ENCODE assay signal across 18 cellular contexts in genomic region chr13:40995997-40996396, GRCh38. TPM values are rescaled to one million over a fixed set of nuclear protein-coding genes. Genes with fewer than 3 reads are reported as not detected.
DNase-seq lines count a peak whose midpoint lies in the region; ATAC-seq and TF ChIP-seq lines count a peak whose summit lies in the region.
"Had no signal": no experiment of that assay in that cellular context is flagged by ENCODE, and none has a peak within 500 bp of the region (broad histone marks: within the 10 kb centered on the region; RNA-seq: fewer than 3 reads in every experiment).

No MANE protein-coding gene starts in this region.

- H2BK12ac ChIP-seq in mesenchymal stem cell (ENCODE audit: low read length in 2 of 2) = no peak overlapping the region

- no peak overlapping the region for H3K9ac ChIP-seq in mesenchymal stem cell (ENCODE audit: low read length)

- peaks cover 30% of the 10 kb centered on the region for H3K4me1 ChIP-seq in RWPE2 (ENCODE audit: insufficient read depth, poor library complexity, severe bottlenecking)
- H3K4me1 ChIP-seq in mesenchymal stem cell (ENCODE audit: control insufficient read depth, insufficient read depth, low read depth, low read length) = peaks cover 3% of the 10 kb centered on the region

- peaks cover 91% of the 10 kb centered on the region for H3K4me1 Mint-ChIP-seq in stimulated activated naive CD8-positive, alpha-beta T cell treated with anti-CD3 and anti-CD28 coated beads, Interleukin-15, Interleukin-2, amounts not matched to agents 100 ng/mL and 50 ng/mL, for 24 hours (ENCODE audit: low read depth)
- H3K4me1 Mint-ChIP-seq in stimulated activated naive CD8-positive, alpha-beta T cell treated with anti-CD3 and anti-CD28 coated beads, Interleukin-15, amount 100 ng/mL, for 72 hours = peaks cover 76% of the 10 kb centered on the region

- no peak overlapping the region for H2BK5ac ChIP-seq in mesenchymal stem cell (ENCODE audit: low read depth, low read length, poor library complexity, severe bottlenecking)

- peaks cover 35% of the 10 kb centered on the region for H3K36me3 Mint-ChIP-seq in stimulated activated naive CD8-positive, alpha-beta T cell treated with anti-CD3 and anti-CD28 coated beads, Interleukin-15, Interleukin-2, amounts not matched to agents 100 ng/mL and 50 ng/mL, for 24 hours (ENCODE audit: low read depth)

- H3K79me1 ChIP-seq in mesenchymal stem cell (replicated peaks; ENCODE audit: low read length, poor library complexity, severe bottlenecking) = peaks cover 10% of the 10 kb centered on the region

- peak overlapping the region; percentile 87 for H3K27ac Mint-ChIP-seq in stimulated activated naive CD8-positive, alpha-beta T cell treated with anti-CD3 and anti-CD28 coated beads, Interleukin-15, Interleukin-2, amounts not matched to agents 100 ng/mL and 50 ng/mL, for 24 hours
- H3K27ac Mint-ChIP-seq in stimulated activated naive CD8-positive, alpha-beta T cell treated with anti-CD3 and anti-CD28 coated beads, Interleukin-15, amount 100 ng/mL, for 72 hours = no peak overlapping the region

- H3K27me3 Mint-ChIP-seq in stimulated activated naive CD8-positive, alpha-beta T cell treated with anti-CD3 and anti-CD28 coated beads, Interleukin-15, Interleukin-2, amounts not matched to agents 100 ng/mL and 50 ng/mL, for 24 hours = no peaks in the 10 kb centered on the region
- no peaks in the 10 kb centered on the region for H3K27me3 Mint-ChIP-seq in stimulated activated naive CD8-positive, alpha-beta T cell treated with anti-CD3 and anti-CD28 coated beads, Interleukin-15, amount 100 ng/mL, for 72 hours

- no peaks in the 10 kb centered on the region for H3K9me3 ChIP-seq in RWPE2 (ENCODE audit: severe bottlenecking)
- no peaks in the 10 kb centered on the region for H3K9me3 ChIP-seq in mesenchymal stem cell (ENCODE audit: control insufficient read depth, low read length)
- H3K9me3 ChIP-seq: psoas muscle, vagina had no signal

- no peak overlapping the region for H4K91ac ChIP-seq in mesenchymal stem cell (ENCODE audit: low read length)

- H2BK15ac ChIP-seq in mesenchymal stem cell (ENCODE audit: low read depth, poor library complexity, severe bottlenecking) = no peak overlapping the region

- H2AFZ ChIP-seq in mesenchymal stem cell (ENCODE audit: low read depth, low read length) = no peak overlapping the region

- DNase-seq in stimulated activated naive CD8-positive, alpha-beta T cell treated with anti-CD3 and anti-CD28 coated beads, Interleukin-15, amount 100 ng/mL, for 72 hours = no peak
- DNase-seq in RWPE2 (ENCODE audit: low spot score) (no peak), epithelial cell of prostate (ENCODE audit: low read depth, low spot score) (no peak), mesenchymal stem cell (no peak)
- DNase-seq: activated CD4-positive, alpha-beta T cell treated with anti-CD3 and anti-CD28 coated beads, Interleukin-2, amount 50 U/mL, for 4 hours; activated gamma-delta T cell; body of pancreas; left ventricle myocardium superior; NCI-H2081 treated with DMSO at 0.1 percent for 48 hours; NCI-H524 treated with DMSO at 0.1 percent for 48 hours; psoas muscle; stimulated activated naive CD8-positive, alpha-beta T cell treated with anti-CD3 and anti-CD28 coated beads, Interleukin-15, Interleukin-2, amounts not matched to agents 100 U/mL and 50 U/mL, for 24 hours had no signal

- H3K4me2 ChIP-seq in mesenchymal stem cell (ENCODE audit: low read length, poor library complexity, severe bottlenecking) = no peak overlapping the region

- H3K27me3 ChIP-seq in RWPE2 (ENCODE audit: insufficient read depth, poor library complexity, severe bottlenecking) = no peaks in the 10 kb centered on the region
- no peaks in the 10 kb centered on the region for H3K27me3 ChIP-seq in mesenchymal stem cell (ENCODE audit: control insufficient read depth in 1 of 2, insufficient read depth in 1 of 2, low read length in 2 of 2)
- H3K27me3 ChIP-seq: body of pancreas, vagina had no signal

- no peak overlapping the region for H3K23ac ChIP-seq in mesenchymal stem cell (ENCODE audit: low read length in 2 of 2)

- H3K14ac ChIP-seq in mesenchymal stem cell (ENCODE audit: low read length in 2 of 2) = no peak overlapping the region

- no peak overlapping the region for H2AK5ac ChIP-seq in mesenchymal stem cell (ENCODE audit: low read length, severe bottlenecking)

- TF ChIP-seq CTCF in RWPE2 (IDR thresholded peaks at IDR 0.05; ENCODE audit: poor library complexity, severe bottlenecking) = no peak

- no peaks in the 10 kb centered on the region for H3K9me3 Mint-ChIP-seq in stimulated activated naive CD8-positive, alpha-beta T cell treated with anti-CD3 and anti-CD28 coated beads, Interleukin-15, Interleukin-2, amounts not matched to agents 100 ng/mL and 50 ng/mL, for 24 hours
- no peaks in the 10 kb centered on the region for H3K9me3 Mint-ChIP-seq in stimulated activated naive CD8-positive, alpha-beta T cell treated with anti-CD3 and anti-CD28 coated beads, Interleukin-15, amount 100 ng/mL, for 72 hours
- H3K9me3 Mint-ChIP-seq: nephron had no signal

- H4K8ac ChIP-seq in mesenchymal stem cell (ENCODE audit: low read length) = no peak overlapping the region

- peaks cover 26% of the 10 kb centered on the region for H3K36me3 ChIP-seq in RWPE2 (ENCODE audit: low read depth)
- peaks cover 0 to 18% of the 10 kb centered on the region in 2 experiments for H3K36me3 ChIP-seq in mesenchymal stem cell (ENCODE audit: control insufficient read depth in 1 of 2, insufficient read depth in 2 of 2, low read depth in 1 of 2, low read length in 2 of 2)
- H3K36me3 ChIP-seq: vagina had no signal

- H3K4ac ChIP-seq in mesenchymal stem cell (ENCODE audit: low read depth in 1 of 2, low read length in 2 of 2) = no peak overlapping the region

- H3K4me3 ChIP-seq in RWPE2 (ENCODE audit: severe bottlenecking) = no peak overlapping the region
- no peak overlapping the region for H3K4me3 ChIP-seq in mesenchymal stem cell (ENCODE audit: insufficient read depth in 1 of 2, low read depth in 1 of 2, low read length in 2 of 2)
- H3K4me3 ChIP-seq: body of pancreas, psoas muscle, vagina had no signal

- no peak overlapping the region for H3K4me3 Mint-ChIP-seq in stimulated activated naive CD8-positive, alpha-beta T cell treated with anti-CD3 and anti-CD28 coated beads, Interleukin-15, Interleukin-2, amounts not matched to agents 100 ng/mL and 50 ng/mL, for 24 hours
- H3K4me3 Mint-ChIP-seq in stimulated activated naive CD8-positive, alpha-beta T cell treated with anti-CD3 and anti-CD28 coated beads, Interleukin-15, amount 100 ng/mL, for 72 hours = no peak overlapping the region
- H3K4me3 Mint-ChIP-seq: nephron had no signal

- H2BK120ac ChIP-seq in mesenchymal stem cell (ENCODE audit: low read depth, low read length) = no peak overlapping the region

- H3K27ac ChIP-seq in RWPE2 (ENCODE audit: poor library complexity, severe bottlenecking) (peak overlapping the region; percentile 92), epithelial cell of prostate (peak overlapping the region; percentile 96), mesenchymal stem cell (ENCODE audit: low read length, poor library complexity, severe bottlenecking) (no peak overlapping the region)
- H3K27ac ChIP-seq: psoas muscle had no signal

- no peak overlapping the region for H3K18ac ChIP-seq in mesenchymal stem cell (ENCODE audit: low read depth in 1 of 2, low read length in 2 of 2)

- ATAC-seq in stimulated activated naive CD8-positive, alpha-beta T cell treated with anti-CD3 and anti-CD28 coated beads, Interleukin-15, amount 100 ng/mL, for 72 hours = no peak
- ATAC-seq in RWPE2 (ENCODE audit: low read depth) (no peak), GM19023 (IDR thresholded peaks at IDR 0.05; ENCODE audit: unreplicated experiment) (no peak), GM18867 (IDR thresholded peaks at IDR 0.05; ENCODE audit: unreplicated experiment) (no peak), HG03280 (IDR thresholded peaks at IDR 0.05; ENCODE audit: unreplicated experiment) (no peak)
- ATAC-seq: body of pancreas, psoas muscle had no signal

RNA-seq across cellular contexts. Expression of gene ELF1, which starts 23.1 kb away (rescaled TPM):
- polyA plus RNA-seq in mesenchymal stem cell (2013, experiment 1 of 2) = 50.1 TPM
- polyA plus RNA-seq in mesenchymal stem cell (2013, experiment 2 of 2) = 49.3 TPM
